ENCODE assay signal across 8 cellular contexts in the genomic region with DNA sequence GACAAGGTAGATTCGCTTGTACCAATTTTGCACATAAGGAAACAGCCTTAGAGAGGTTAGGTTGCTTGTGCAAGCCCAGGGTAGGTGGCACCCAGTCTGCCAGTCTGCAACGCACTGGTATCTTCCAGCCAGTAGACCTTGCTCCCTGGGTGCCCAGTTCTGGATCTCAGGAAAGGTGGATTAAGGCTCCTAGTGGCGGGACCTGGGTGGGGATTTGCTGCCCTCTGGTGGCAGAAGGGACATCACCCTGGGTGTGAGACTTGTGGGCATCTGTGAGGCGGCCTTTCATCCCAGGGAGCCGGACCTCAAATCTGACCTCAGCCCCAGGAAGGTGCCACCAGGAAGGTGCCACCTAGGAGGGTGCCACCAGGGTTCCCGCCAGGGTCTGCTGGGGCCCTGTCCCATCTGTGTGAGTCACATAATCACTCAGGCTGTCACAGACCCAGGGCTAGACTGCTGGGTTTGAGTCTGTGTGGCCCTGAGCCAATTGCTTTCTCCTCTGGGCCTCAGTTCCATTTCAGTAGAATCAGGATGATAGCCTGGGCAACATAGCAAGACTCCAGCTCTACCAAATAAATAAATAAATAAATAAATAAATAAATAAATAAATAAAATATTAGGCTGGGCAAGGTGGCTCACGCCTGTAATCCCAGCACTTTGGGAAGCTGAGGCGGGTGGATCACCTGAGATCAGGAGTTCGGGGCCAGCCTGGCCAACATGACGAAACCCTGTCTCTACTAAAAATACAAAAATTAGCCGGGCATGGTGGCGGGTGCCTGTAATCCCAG. TPM values are rescaled to one million over a fixed set of nuclear protein-coding genes. Genes with fewer than 3 reads are reported as not detected.
DNase-seq lines count a peak whose midpoint lies in the region; ATAC-seq and TF ChIP-seq lines count a peak whose summit lies in the region.

No MANE protein-coding gene starts in this region.

- no peak for ATAC-seq in HG02571 (IDR thresholded peaks at IDR 0.05; ENCODE audit: unreplicated experiment)

- DNase-seq in CD1c-positive myeloid dendritic cell (ENCODE audit: extremely low spot score) (peak; percentile 79), H7 (peak; percentile 89), NCI-H526 treated with DMSO at 0.1 percent for 48 hours (lab: John Stamatoyannopoulos, UW) (peak; percentile 68), dorsolateral prefrontal cortex (peak; percentile 69 to 85 (median 81)), lung microvascular endothelial cell (ENCODE audit: low read depth in 2 of 2) (peak; percentile 80 to 85)
- DNase-seq in activated CD4-positive, alpha-beta T cell treated with anti-CD3 and anti-CD28 coated beads, Interleukin-2, amount 50 U/mL, for 4 hours, result peak; percentile 55 to 62
- DNase-seq in stimulated activated CD8-positive, alpha-beta memory T cell treated with anti-CD3 and anti-CD28 coated beads, Interleukin-12 subunit alpha, Interleukin-12 subunit beta, amount 100 ng/mL, for 24 hours (ENCODE audit: extremely low read depth), result peak; percentile 31

- intact Hi-C loops in dorsolateral prefrontal cortex (cut with DNase I), result loop anchor here in 1 of 2 donors (2.0 kb wide), 1 partner anchor 110 kb away; no protein-coding TSS in a partner anchor

- H3K4me3 ChIP-seq in H7 (ENCODE audit: insufficient read depth, low read depth, low read length) (no peak overlapping the region), dorsolateral prefrontal cortex (no peak overlapping the region)

- H3K27me3 ChIP-seq in H7 (ENCODE audit: control insufficient read depth, insufficient read depth, low read length) (no peaks in the 10 kb centered on the region), dorsolateral prefrontal cortex (no peaks in the 10 kb centered on the region)

- peaks cover 5% of the 10 kb centered on the region for H3K36me3 ChIP-seq in H7 (replicated peaks; ENCODE audit: control insufficient read depth, insufficient read depth, low read length)

- peak; percentile 81 to 98 (median 94) for TF ChIP-seq CTCF in dorsolateral prefrontal cortex (IDR thresholded peaks at IDR 0.05 in 54 of 56, conservative IDR thresholded peaks at IDR 0.05 in 2 of 56; ENCODE audit: low read depth in 1 of 56, partially characterized antibody in 56 of 56)

- no peak overlapping the region for H3K27ac ChIP-seq in dorsolateral prefrontal cortex

RNA-seq across cellular contexts. Expression of a gene that starts 5.3 kb away (rescaled TPM):
- total RNA-seq in H7 (2014; rRNA removed; shearing (Covaris generic)), result 20.5 and 24.4 TPM in 2 replicates
- total RNA-seq in dorsolateral prefrontal cortex (10 to 100 TPM; 18.7 to 51.2 (median 29.6) TPM), lung microvascular endothelial cell (8.1 and 10.3 TPM in 2 replicates)

RNA-seq across cellular contexts. Expression of a gene that starts 34.6 kb away (rescaled TPM):
- not detected in 2 replicates for total RNA-seq in H7 (2014; rRNA removed; shearing (Covaris generic))
- under 1 TPM in 3 of 120 experiments, not detected in 117; 0.39 to 0.55 (median 0.45) TPM for total RNA-seq in dorsolateral prefrontal cortex
- total RNA-seq in lung microvascular endothelial cell, result not detected in 2 replicates

RNA-seq across cellular contexts. Expression of a gene that starts 42.5 kb away (rescaled TPM):
- 13.3 and 17.3 TPM in 2 replicates for total RNA-seq in H7 (2014; rRNA removed; shearing (Covaris generic))
- total RNA-seq in dorsolateral prefrontal cortex, result 10 to 100 TPM; 18.2 to 90.7 (median 42.4) TPM
- 45.3 and 57.7 TPM in 2 replicates for total RNA-seq in lung microvascular endothelial cell

Comparison
In these comparisons a context has a peak if more than half of its experiments do, and no peak if none do; other contexts are left out.
1. DNase-seq: peak in every context shown above with its lines; median percentile 89 in H7; 82 in lung microvascular endothelial cell; 81 in dorsolateral prefrontal cortex; 79 in CD1c-positive myeloid dendritic cell; 68 in NCI-H526 treated with DMSO at 0.1 percent for 48 hours; 58 in activated CD4-positive, alpha-beta T cell treated with anti-CD3 and anti-CD28 coated beads, Interleukin-2, amount 50 U/mL, for 4 hours; 31 in stimulated activated CD8-positive, alpha-beta memory T cell treated with anti-CD3 and anti-CD28 coated beads, Interleukin-12 subunit alpha, Interleukin-12 subunit beta, amount 100 ng/mL, for 24 hours.